8 cellular contexts compared by ENCODE assay signal in genomic region chr2:230411484-230412368, GRCh38. TPM values are rescaled to one million over a fixed set of nuclear protein-coding genes. Genes with fewer than 3 reads are reported as not detected.
A peak's percentile ranks its signal among the peaks of the same experiment; 100 is the strongest.
DNase-seq lines count a peak whose midpoint lies in the region; ATAC-seq, FAIRE-seq and TF ChIP-seq lines count a peak whose summit lies in the region.

No MANE protein-coding gene starts in this region.

- H3K4ac ChIP-seq in H1 (replicated peaks; ENCODE audit: insufficient read length, low read depth, low read length): no peak overlapping the region

- H3K4me2 ChIP-seq in H1 (ENCODE audit: insufficient read depth in 1 of 2, low read depth in 2 of 2, low read length in 2 of 2): peak overlapping the region; percentile 84 to 97

- no peaks in the 10 kb centered on the region for H3K36me3 ChIP-seq in H1 (ENCODE audit: control insufficient read depth in 2 of 4, insufficient read depth in 4 of 4, low read length in 3 of 4)

- DNase-seq in ACHN (peak; percentile 78), NCI-H510A (lab: John Stamatoyannopoulos, UW) (peak; percentile 72), H1 (ENCODE audit: low read depth in 1 of 2, low spot score in 2 of 2) (peak in 1 of 2 experiments; percentile 72), memory B cell (ENCODE audit: low spot score in 2 of 2) (peak; percentile 40 to 46)
- peak; percentile 75 for DNase-seq in activated CD4-positive, alpha-beta memory T cell treated with anti-CD3 and anti-CD28 coated beads for 36 hours
- peak; percentile 40 for DNase-seq in stimulated activated CD8-positive, alpha-beta memory T cell treated with anti-CD3 and anti-CD28 coated beads, Interleukin-2, amount 100 ng/mL, for 48 hours (ENCODE audit: low read depth in 2 of 2)

- TF ChIP-seq POLR2A in H1 (IDR thresholded peaks at IDR 0.05; ENCODE audit: control extremely low read depth in 1 of 2, low read depth in 2 of 2, low read length in 2 of 2): peak in 1 of 2 experiments; percentile 39; a peak in 1 of 3 replicates

- H3K18ac ChIP-seq in H1 (ENCODE audit: extremely low read depth, low read length): peak overlapping the region; percentile 83; the same call in 1 of the 2 replicates

- no peak overlapping the region for H4K5ac ChIP-seq in H1 (ENCODE audit: insufficient read length, low read depth, low read length)

- no peak overlapping the region for H3K23ac ChIP-seq in H1 (ENCODE audit: insufficient read length)

- in situ Hi-C loops in ACHN (cut with HindIII; ENCODE audit: low pct_ligation_motif_present, low pct_unique_long_range_greater_than_20kb, low sequenced_read_pairs): no loop called here

- H3K14ac ChIP-seq in H1 (ENCODE audit: insufficient read length): no peak overlapping the region

- H3K79me1 ChIP-seq in H1 (ENCODE audit: low read depth, low read length): no peaks in the 10 kb centered on the region

- no peak overlapping the region for H2AK5ac ChIP-seq in H1 (ENCODE audit: low read depth, low read length)

- H2BK5ac ChIP-seq in H1 (ENCODE audit: low read depth, low read length): no peak overlapping the region

- 15% methylated on average over 44 of the region's 61 CpGs; no CpG with 5 or more reads in 1 of the 2 experiments for WGBS in H1 (ENCODE audit: extremely low coverage in 1 of 2, insufficient coverage in 1 of 2, insufficient read length in 1 of 2, insufficient replicate concordance in 2 of 2, low coverage in 1 of 2, low lambda C conversion rate in 2 of 2, missing lambda C conversion rate in 1 of 2), 2 experiments

- TF ChIP-seq EP300 in H1 (IDR thresholded peaks at IDR 0.05; ENCODE audit: borderline replicate concordance in 1 of 2, low read depth in 2 of 2, low read length in 2 of 2): no peak

- H3K27ac Mint-ChIP-seq in activated CD4-positive, alpha-beta memory T cell treated with anti-CD3 and anti-CD28 coated beads for 36 hours: peak overlapping the region; percentile 88
- peak overlapping the region; percentile 99 for H3K27ac Mint-ChIP-seq in memory B cell

- peaks cover 51% of the 10 kb centered on the region for H3K4me1 Mint-ChIP-seq in activated CD4-positive, alpha-beta memory T cell treated with anti-CD3 and anti-CD28 coated beads for 36 hours (ENCODE audit: low read depth)
- H3K4me1 Mint-ChIP-seq in memory B cell: peaks cover 43% of the 10 kb centered on the region

- H3K79me2 ChIP-seq in H1 (ENCODE audit: control insufficient read depth in 1 of 2, insufficient read depth in 2 of 2, low read length in 2 of 2): no peaks in the 10 kb centered on the region

- intact Hi-C loops in activated CD4-positive, alpha-beta memory T cell treated with anti-CD3 and anti-CD28 coated beads for 36 hours (cut with micrococcal nuclease): loop anchor here (5.0 to 10.0 kb wide), 3 partner anchors 144 to 381 kb away; partner anchors contain the start of gene CAB39

- H3K9me3 ChIP-seq in H1 (ENCODE audit: insufficient read depth in 2 of 2, low read depth in 1 of 2, low read length in 1 of 2): no peaks in the 10 kb centered on the region

- H3K4me3 ChIP-seq in H1 (ENCODE audit: extremely low read depth in 1 of 4, insufficient read depth in 2 of 4, low read depth in 3 of 4, low read length in 4 of 4): peak overlapping the region; percentile 53 to 85 (median 63)

- no peaks in the 10 kb centered on the region for H4K20me1 ChIP-seq in H1 (replicated peaks in 1 of 2; ENCODE audit: control insufficient read depth in 1 of 2, insufficient read depth in 2 of 2, low read length in 2 of 2)

- CTCF ChIA-PET in activated CD4-positive, alpha-beta memory T cell treated with anti-CD3 and anti-CD28 coated beads for 36 hours (lab: Charles Lee): interaction anchor here (0.7 to 2.4 kb wide), 3 partner anchors 9 to 345 kb away, joined by 3 to 8 read pairs (median 4); partner anchors contain the start of gene SP140L
- CTCF ChIA-PET in H1 (lab: Charles Lee; ENCODE audit: partially characterized antibody): interaction anchor here (1.5 kb wide), 1 partner anchor 10 kb away, joined by 4 read pairs; no protein-coding TSS in a partner anchor

- peaks cover 14% of the 10 kb centered on the region for H3K36me3 Mint-ChIP-seq in activated CD4-positive, alpha-beta memory T cell treated with anti-CD3 and anti-CD28 coated beads for 36 hours
- peaks cover 8% of the 10 kb centered on the region for H3K36me3 Mint-ChIP-seq in memory B cell

- no peak for TF ChIP-seq CTCF in H1 (IDR thresholded peaks at IDR 0.05; ENCODE audit: control extremely low read depth in 1 of 3, insufficient read depth in 1 of 3, low read depth in 1 of 3, low read length in 3 of 3)

- H3K27me3 ChIP-seq in H1 (replicated peaks in 1 of 4; ENCODE audit: control insufficient read depth in 3 of 4, extremely low read depth in 1 of 4, insufficient read depth in 3 of 4, low read length in 3 of 4): peaks cover 5 to 29% (median 22%) of the 10 kb centered on the region in 4 experiments

- H3K4me3 Mint-ChIP-seq in activated CD4-positive, alpha-beta memory T cell treated with anti-CD3 and anti-CD28 coated beads for 36 hours: peak overlapping the region; percentile 87
- H3K4me3 Mint-ChIP-seq in memory B cell: peak overlapping the region; percentile 99

- H3K56ac ChIP-seq in H1 (replicated peaks; ENCODE audit: insufficient read length, low read depth, low read length): no peak overlapping the region

- ATAC-seq in GM18511 (IDR thresholded peaks at IDR 0.05; ENCODE audit: unreplicated experiment): peak; percentile 64
- peak; percentile 58 for ATAC-seq in HG02885 (IDR thresholded peaks at IDR 0.05; ENCODE audit: poor library complexity, unreplicated experiment)
- peak; percentile 63 for ATAC-seq in memory B cell (ENCODE audit: low read depth)

- TF ChIP-seq RAD21 in H1 (IDR thresholded peaks at IDR 0.05 in 1 of 2, conservative IDR thresholded peaks at IDR 0.05 in 1 of 2; ENCODE audit: low read depth in 2 of 2, low read length in 2 of 2): no peak

- H3K27me3 Mint-ChIP-seq in activated CD4-positive, alpha-beta memory T cell treated with anti-CD3 and anti-CD28 coated beads for 36 hours: no peaks in the 10 kb centered on the region
- no peaks in the 10 kb centered on the region for H3K27me3 Mint-ChIP-seq in memory B cell

- no peak overlapping the region for H3K27ac ChIP-seq in H1 (ENCODE audit: low read depth, low read length)

- H3K23me2 ChIP-seq in H1 (ENCODE audit: low read depth, low read length): peaks cover 7% of the 10 kb centered on the region; the same call in 1 of the 2 replicates

- POLR2A ChIA-PET in activated CD4-positive, alpha-beta memory T cell treated with anti-CD3 and anti-CD28 coated beads for 36 hours (lab: Charles Lee): interaction anchor here (0.9 to 1.4 kb wide), 4 partner anchors 11 to 85 kb away, joined by 3 to 4 read pairs (median 3); no protein-coding TSS in a partner anchor
- POLR2A ChIA-PET in H1 (lab: Charles Lee; ENCODE audit: partially characterized antibody): no interaction called here

- no peak for FAIRE-seq in H1 (lab: Jason Lieb, UNC)

- peaks cover 0 to 9% (median under 1%) of the 10 kb centered on the region in 4 experiments; a peak in 1 of 7 replicates for H3K4me1 ChIP-seq in H1 (replicated peaks in 1 of 4; ENCODE audit: control insufficient read depth in 3 of 4, insufficient read depth in 4 of 4, low read length in 3 of 4)

- peak overlapping the region; percentile 87 for H4K91ac ChIP-seq in H1 (replicated peaks; ENCODE audit: insufficient read length, low read length)

- no peak overlapping the region for H2BK120ac ChIP-seq in H1 (replicated peaks; ENCODE audit: low read depth, low read length)

- H2AFZ ChIP-seq in H1 (ENCODE audit: low read length): peak overlapping the region; percentile 99

- peak overlapping the region; percentile 40; the same call in 1 of the 2 replicates for H2BK15ac ChIP-seq in H1 (ENCODE audit: low read length)

- peak overlapping the region; percentile 35 to 68 (median 49) for H3K9ac ChIP-seq in H1 (replicated peaks in 1 of 4; ENCODE audit: extremely low read depth in 1 of 4, low read depth in 3 of 4, low read length in 3 of 4)

- H3K9me3 Mint-ChIP-seq in activated CD4-positive, alpha-beta memory T cell treated with anti-CD3 and anti-CD28 coated beads for 36 hours: peaks cover 3% of the 10 kb centered on the region
- no peaks in the 10 kb centered on the region for H3K9me3 Mint-ChIP-seq in memory B cell

- H2BK20ac ChIP-seq in H1 (ENCODE audit: low read length): no peak overlapping the region

- H2BK12ac ChIP-seq in H1 (ENCODE audit: low read depth, low read length): peak overlapping the region; percentile 88

- peak overlapping the region; percentile 90 for H4K8ac ChIP-seq in H1 (ENCODE audit: extremely low read depth, insufficient read depth, low read length)

TF ChIP-seq in H1, 55 proteins besides CTCF, POLR2A, EP300 and RAD21 (continues in another document):
- TF ChIP-seq E2F6 (IDR thresholded peaks at IDR 0.05): peak; percentile 87
- 0 out of 4 replicates have a peak, but pooled peaks of 1 of the 2 experiments have one; percentile 15 for TF ChIP-seq HDAC2 (IDR thresholded peaks at IDR 0.05; ENCODE audit: borderline replicate concordance in 1 of 2, low read depth in 2 of 2, low read length in 2 of 2)
- TF ChIP-seq EGR1 (IDR thresholded peaks at IDR 0.05; ENCODE audit: borderline replicate concordance, low read depth, low read length): 0 out of 2 replicates have a peak, but pooled peaks have one; percentile 51
- 0 out of 2 replicates have a peak, but pooled peaks have one; percentile 28 for TF ChIP-seq PHF8 (conservative IDR thresholded peaks at IDR 0.05; ENCODE audit: low read depth, low read length)
- TF ChIP-seq SUZ12 (IDR thresholded peaks at IDR 0.05; ENCODE audit: low read length): peak; percentile 36; the same call in 1 of the 2 replicates
- TF ChIP-seq EZH2 (IDR thresholded peaks at IDR 0.05; ENCODE audit: low read depth, low read length, severe bottlenecking): peak; percentile 39
- TF ChIP-seq CHD1 (IDR thresholded peaks at IDR 0.05; ENCODE audit: low read depth, low read length): no peak
- TF ChIP-seq TBP (IDR thresholded peaks at IDR 0.05; ENCODE audit: low read depth, low read length): 0 out of 2 replicates have a peak, but pooled peaks have one; percentile 15

RNA-seq across cellular contexts. Expression of gene SP100, which starts 4.3 kb away (rescaled TPM):
- 100 to 1,000 TPM; 152 to 157 TPM for total RNA-seq in activated CD4-positive, alpha-beta memory T cell treated with anti-CD3 and anti-CD28 coated beads for 36 hours
- 0.33 and 1.1 TPM in 2 replicates for total RNA-seq in H1 (2021; fragmentation: NEBNext Ultra II Directional; extraction: Animal tissue kit (Norgen Biotek cat#: 25700))
- 0.06 and 0.16 TPM in 2 replicates for polyA plus RNA-seq in H1 (2011; rRNA removed)
- polyA plus RNA-seq in H1 (2011; cell fraction: cytosol; rRNA removed): 0.45 TPM
- 0.31 TPM for polyA plus RNA-seq in H1 (2011; cell fraction: nucleus; rRNA removed)
- 0.47 to 0.77 TPM (median 0.61 TPM) in 4 replicates for polyA plus RNA-seq in H1 (2012, experiment 1 of 2)
- polyA plus RNA-seq in H1 (2012, experiment 2 of 2): not detected
- 0.65 TPM for polyA plus RNA-seq in H1 (2013, experiment 1 of 2)
- polyA plus RNA-seq in H1 (2013, experiment 2 of 2): 0.42 TPM
- polyA minus RNA-seq in H1 (2011; rRNA and poly(A)+ RNA removed): 0.38 TPM in 1 of 2 replicates, not detected in the other
- polyA minus RNA-seq in H1 (2011; cell fraction: cytosol; rRNA and poly(A)+ RNA removed): not detected
- polyA minus RNA-seq in H1 (2011; cell fraction: nucleus; rRNA and poly(A)+ RNA removed): 2.4 TPM

Comparison
In these comparisons a context has a peak if more than half of its experiments do, and no peak if none do; other contexts are left out.
1. RNA of gene SP100, which starts 4.3 kb away (total RNA-seq): 152 to 157 TPM in activated CD4-positive, alpha-beta memory T cell treated with anti-CD3 and anti-CD28 coated beads for 36 hours; 0.33 to 1.1 TPM in H1; every median in the first group is over 10 times any median in the second.
2. Peak in every context shown above with its lines, with median percentiles within 50 percentile points of each other: ATAC-seq.